In the genomic region with DNA sequence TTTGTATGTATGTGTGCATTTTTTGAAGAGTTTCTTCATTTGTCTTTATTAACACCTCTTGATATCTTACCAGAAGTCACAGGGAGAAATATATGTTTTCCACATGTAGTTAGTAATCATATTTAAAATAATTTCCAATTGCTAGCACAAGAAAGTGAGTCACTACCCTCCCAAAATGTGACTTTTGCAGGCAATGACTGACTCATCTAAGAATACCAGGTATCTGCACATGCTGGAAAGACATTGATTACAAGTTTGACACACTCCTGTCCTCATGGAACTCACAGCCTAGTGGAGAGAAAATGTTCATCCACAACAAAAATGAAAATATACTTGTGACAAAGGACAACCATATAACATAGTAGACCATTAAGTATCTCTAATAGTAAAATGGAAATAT, we compare ENCODE assay signal across 25 cellular contexts.
DNase-seq lines count a peak whose midpoint lies in the region; ATAC-seq and TF ChIP-seq lines count a peak whose summit lies in the region.
"Had no signal": no experiment of that assay in that cellular context is flagged by ENCODE, and none has a peak within 500 bp of the region (broad histone marks: within the 10 kb centered on the region; RNA-seq: fewer than 3 reads in every experiment).

No MANE protein-coding gene starts in this region.

- no peak overlapping the region for H2AFZ ChIP-seq in GM23248
- H2AFZ ChIP-seq: parathyroid adenoma had no signal

- peaks cover 33% of the 10 kb centered on the region for H3K4me1 ChIP-seq in GM23248 (ENCODE audit: insufficient read depth)
- H3K4me1 ChIP-seq: gastroesophageal sphincter, parathyroid adenoma had no signal

- no peak overlapping the region for H3K9ac ChIP-seq in GM23248
- H3K9ac ChIP-seq: parathyroid adenoma had no signal

- H3K4me3 Mint-ChIP-seq in nephron progenitor cell = no peak overlapping the region
- H3K4me3 Mint-ChIP-seq in natural killer cell treated with Interleukin-12 subunit alpha and Interleukin-12 subunit beta and Interleukin-15 and Interleukin-18, amount 100 ng/mL, for 72 hours = no peak overlapping the region
- H3K4me3 Mint-ChIP-seq: activated naive CD4-positive, alpha-beta T cell treated with anti-CD3 and anti-CD28 coated beads, Interleukin-2, amount 10 ng/mL, durations not matched to agents 7 days and 5 days; CD4-positive, alpha-beta T cell; stimulated activated naive CD8-positive, alpha-beta T cell treated with anti-CD3 and anti-CD28 coated beads, Interleukin-15, amount 100 ng/mL, for 72 hours had no signal

- H3K36me3 Mint-ChIP-seq in nephron progenitor cell (ENCODE audit: low read depth) = peaks cover 26% of the 10 kb centered on the region
- no peaks in the 10 kb centered on the region for H3K36me3 Mint-ChIP-seq in natural killer cell treated with Interleukin-12 subunit alpha and Interleukin-12 subunit beta and Interleukin-15 and Interleukin-18, amount 100 ng/mL, for 72 hours
- H3K36me3 Mint-ChIP-seq: activated naive CD4-positive, alpha-beta T cell treated with anti-CD3 and anti-CD28 coated beads, Interleukin-2, amount 10 ng/mL, durations not matched to agents 7 days and 5 days had no signal

- no peak for TF ChIP-seq POLR2A in NB4 (IDR thresholded peaks at IDR 0.05; ENCODE audit: extremely low read depth, insufficient read length)

- ATAC-seq in GM21447 (IDR thresholded peaks at IDR 0.05; ENCODE audit: unreplicated experiment) = no peak
- no peak for ATAC-seq in natural killer cell treated with Interleukin-12 subunit alpha and Interleukin-12 subunit beta and Interleukin-15 and Interleukin-18, amount 100 ng/mL, for 72 hours
- ATAC-seq: stimulated activated naive CD8-positive, alpha-beta T cell treated with anti-CD3 and anti-CD28 coated beads, Interleukin-15, amount 100 ng/mL, for 72 hours had no signal

- no peaks in the 10 kb centered on the region for H3K27me3 ChIP-seq in GM23248 (replicated peaks; ENCODE audit: insufficient read depth)
- H3K27me3 ChIP-seq: gastroesophageal sphincter, right atrium auricular region, tibial artery had no signal

- no peaks in the 10 kb centered on the region for H4K20me1 ChIP-seq in GM23248 (ENCODE audit: insufficient read depth)

- in situ Hi-C loops in GM23248 (cut with MboI) = no loop called here
- in situ Hi-C loops in GM13976 (cut with MboI; ENCODE audit: low sequenced_read_pairs, unreplicated experiment) = no loop called here

- no peaks in the 10 kb centered on the region for H3K27me3 Mint-ChIP-seq in nephron progenitor cell (ENCODE audit: low read depth, poor library complexity)
- H3K27me3 Mint-ChIP-seq in natural killer cell treated with Interleukin-12 subunit alpha and Interleukin-12 subunit beta and Interleukin-15 and Interleukin-18, amount 100 ng/mL, for 72 hours = no peaks in the 10 kb centered on the region
- H3K27me3 Mint-ChIP-seq: activated naive CD4-positive, alpha-beta T cell treated with anti-CD3 and anti-CD28 coated beads, Interleukin-2, amount 10 ng/mL, durations not matched to agents 7 days and 5 days; CD4-positive, alpha-beta T cell; stimulated activated naive CD8-positive, alpha-beta T cell treated with anti-CD3 and anti-CD28 coated beads, Interleukin-15, amount 100 ng/mL, for 72 hours had no signal

- peaks cover 36% of the 10 kb centered on the region for H3F3A ChIP-seq in GM23248 (ENCODE audit: insufficient read depth)

- no peaks in the 10 kb centered on the region for H3K9me2 ChIP-seq in GM23248 (ENCODE audit: insufficient read depth)

- TF ChIP-seq CTCF in NB4 (IDR thresholded peaks at IDR 0.05; ENCODE audit: low read depth, low read length) (no peak), nephron progenitor cell (IDR thresholded peaks at IDR 0.05) (no peak), GM13976 (IDR thresholded peaks at IDR 0.05; ENCODE audit: borderline replicate concordance, control extremely low read depth, extremely low read depth, insufficient read depth, missing control alignments) (no peak)

- peaks cover 5% of the 10 kb centered on the region for H3K9me3 Mint-ChIP-seq in nephron progenitor cell
- H3K9me3 Mint-ChIP-seq in natural killer cell treated with Interleukin-12 subunit alpha and Interleukin-12 subunit beta and Interleukin-15 and Interleukin-18, amount 100 ng/mL, for 72 hours = peaks cover 7% of the 10 kb centered on the region
- H3K9me3 Mint-ChIP-seq: activated naive CD4-positive, alpha-beta T cell treated with anti-CD3 and anti-CD28 coated beads, Interleukin-2, amount 10 ng/mL, durations not matched to agents 7 days and 5 days; stimulated activated naive CD8-positive, alpha-beta T cell treated with anti-CD3 and anti-CD28 coated beads, Interleukin-15, amount 100 ng/mL, for 72 hours had no signal

- H3K4me3 ChIP-seq in GM23248 = peak overlapping the region; percentile 5; the same call in 1 of the 2 replicates
- H3K4me3 ChIP-seq in NB4 (ENCODE audit: low read depth, low read length) = no peak overlapping the region
- H3K4me3 ChIP-seq: gastroesophageal sphincter, right atrium auricular region, tibial artery had no signal

- H3K27ac Mint-ChIP-seq in nephron progenitor cell = peak overlapping the region; percentile 90
- H3K27ac Mint-ChIP-seq in natural killer cell treated with Interleukin-12 subunit alpha and Interleukin-12 subunit beta and Interleukin-15 and Interleukin-18, amount 100 ng/mL, for 72 hours = no peak overlapping the region
- H3K27ac Mint-ChIP-seq: activated naive CD4-positive, alpha-beta T cell treated with anti-CD3 and anti-CD28 coated beads, Interleukin-2, amount 10 ng/mL, durations not matched to agents 7 days and 5 days; CD4-positive, alpha-beta T cell; stimulated activated naive CD8-positive, alpha-beta T cell treated with anti-CD3 and anti-CD28 coated beads, Interleukin-15, amount 100 ng/mL, for 72 hours had no signal

- H3K4me1 Mint-ChIP-seq in nephron progenitor cell = peaks cover 52% of the 10 kb centered on the region
- H3K4me1 Mint-ChIP-seq in natural killer cell treated with Interleukin-12 subunit alpha and Interleukin-12 subunit beta and Interleukin-15 and Interleukin-18, amount 100 ng/mL, for 72 hours (ENCODE audit: low read depth in 2 of 2) = no peaks in the 10 kb centered on the region
- H3K4me1 Mint-ChIP-seq: activated naive CD4-positive, alpha-beta T cell treated with anti-CD3 and anti-CD28 coated beads, Interleukin-2, amount 10 ng/mL, durations not matched to agents 7 days and 5 days; stimulated activated naive CD8-positive, alpha-beta T cell treated with anti-CD3 and anti-CD28 coated beads, Interleukin-15, amount 100 ng/mL, for 72 hours had no signal

- DNase-seq in GM23248 (peak; percentile 57), NB4 (ENCODE audit: low read depth) (peak; percentile 8), dermis blood vessel endothelial cell (peak; percentile 18), nephron progenitor cell (no peak), GM13976 (ENCODE audit: low spot score) (no peak)
- no peak for DNase-seq in activated naive CD4-positive, alpha-beta T cell (lab: John Stamatoyannopoulos, UW)
- DNase-seq in natural killer cell treated with Interleukin-12 subunit alpha and Interleukin-12 subunit beta and Interleukin-15 and Interleukin-18, amount 100 ng/mL, for 72 hours (ENCODE audit: low spot score) = no peak
- DNase-seq: activated CD4-positive, alpha-beta T cell treated with anti-CD3 and anti-CD28 coated beads for 48 hours; activated naive CD4-positive, alpha-beta T cell treated with anti-CD3 and anti-CD28 coated beads, Interleukin-2, amount 10 ng/mL, durations not matched to agents 7 days and 5 days; activated T-cell treated with anti-CD3 and anti-CD28 coated beads, Interleukin-2, amount 50 U/mL, for 48 hours; CD4-positive, alpha-beta T cell; central memory CD4-positive, alpha-beta T cell; DMS 273 treated with DMSO at 0.1 percent for 48 hours; erythroblast; hypothalamus; midbrain; NCI-H2171; NCI-H510A treated with DMSO at 0.1 percent for 48 hours; stimulated activated naive CD8-positive, alpha-beta T cell treated with anti-CD3 and anti-CD28 coated beads, Interleukin-15, amount 100 ng/mL, for 72 hours had no signal

- no peaks in the 10 kb centered on the region for H3K36me3 ChIP-seq in GM23248 (ENCODE audit: low read depth)
- H3K36me3 ChIP-seq: gastroesophageal sphincter, right atrium auricular region, tibial artery had no signal

- peak overlapping the region; percentile 5; the same call in 1 of the 2 replicates for H3K27ac ChIP-seq in GM23248
- H3K27ac ChIP-seq: gastroesophageal sphincter, parathyroid adenoma, tibial artery, VCaP had no signal

- H3K9me3 ChIP-seq in GM23248 (ENCODE audit: low read depth) = no peaks in the 10 kb centered on the region
- H3K9me3 ChIP-seq: gastroesophageal sphincter, right atrium auricular region, tibial artery had no signal

- H3K79me2 ChIP-seq in GM23248 (ENCODE audit: insufficient read depth) = no peaks in the 10 kb centered on the region
- H3K79me2 ChIP-seq: parathyroid adenoma had no signal

- H3K4me2 ChIP-seq in GM23248 (ENCODE audit: unreplicated experiment) = peak overlapping the region; percentile 57

Comparison
In these comparisons a context has a peak if more than half of its experiments do, and no peak if none do; other contexts are left out.
1. DNase-seq: peak in GM23248 (single experiment), NB4 (single experiment) and dermis blood vessel endothelial cell (single experiment); none in nephron progenitor cell (single experiment), activated naive CD4-positive, alpha-beta T cell (0 of 4), GM13976 (single experiment) and natural killer cell treated with Interleukin-12 subunit alpha and Interleukin-12 subunit beta and Interleukin-15 and Interleukin-18, amount 100 ng/mL, for 72 hours (single experiment).